8 cellular contexts compared by ENCODE assay signal in genomic region chr20:62123450-62124118, GRCh38. TPM values are rescaled to one million over a fixed set of nuclear protein-coding genes. Genes with fewer than 3 reads are reported as not detected.
DNase-seq lines count a peak whose midpoint lies in the region; ATAC-seq and TF ChIP-seq lines count a peak whose summit lies in the region.

No MANE protein-coding gene starts in this region.

- peak overlapping the region in 9 of 10 donors; percentile 79 to 96 (median 88) for H3K27ac ChIP-seq in heart right ventricle
- no peak overlapping the region for H3K27ac ChIP-seq in thymus (ENCODE audit: low read depth)

- POLR2A ChIA-PET in activated naive CD8-positive, alpha-beta T cell treated with anti-CD3 and anti-CD28 coated beads, Interleukin-2, amount 10 ng/mL, durations not matched to agents 7 days and 5 days (lab: Charles Lee), result interaction anchor here (1.1 to 8.7 kb wide), 3 partner anchors 12 to 56 kb away, joined by 3 to 111 read pairs (median 24); partner anchors contain the start of genes PSMA7, SS18L1 and TAF4

- ATAC-seq in heart right ventricle (no peak), Right ventricle myocardium inferior (no peak), HG03469 (IDR thresholded peaks at IDR 0.05; ENCODE audit: unreplicated experiment) (no peak)
- ATAC-seq in activated naive CD8-positive, alpha-beta T cell treated with anti-CD3 and anti-CD28 coated beads, Interleukin-2, amount 10 ng/mL, durations not matched to agents 7 days and 5 days (ENCODE audit: low read depth), result no peak

- intact Hi-C loops in heart right ventricle (cut with DNase I) (loop anchor here in 5 of 10 donors (2.0 to 5.0 kb wide), 4 partner anchors 13 to 57 kb away; partner anchors contain the start of genes TAF4 (in 2 of the 5), PSMA7 (in 1 of the 5) and SS18L1 (in 1 of the 5)), Right ventricle myocardium inferior (cut with DNase I) (loop anchor here (1.0 to 2.0 kb wide), 2 partner anchors 11 to 19 kb away; partner anchors contain the start of genes PSMA7 and SS18L1)

- H3K4me1 Mint-ChIP-seq in activated naive CD8-positive, alpha-beta T cell treated with anti-CD3 and anti-CD28 coated beads, Interleukin-2, amount 10 ng/mL, durations not matched to agents 7 days and 5 days, result peaks cover 31% of the 10 kb centered on the region

- H3K27me3 ChIP-seq in heart right ventricle, result peaks cover 0 to 9% (median 3%) of the 10 kb centered on the region in 7 donors
- H3K27me3 ChIP-seq in thymus (ENCODE audit: control insufficient read depth, insufficient read depth), result no peaks in the 10 kb centered on the region

- H3K36me3 Mint-ChIP-seq in activated naive CD8-positive, alpha-beta T cell treated with anti-CD3 and anti-CD28 coated beads, Interleukin-2, amount 10 ng/mL, durations not matched to agents 7 days and 5 days, result peaks cover 15% of the 10 kb centered on the region

- H3K27ac Mint-ChIP-seq in activated naive CD8-positive, alpha-beta T cell treated with anti-CD3 and anti-CD28 coated beads, Interleukin-2, amount 10 ng/mL, durations not matched to agents 7 days and 5 days, result peak overlapping the region; percentile 21

- H3K4me1 ChIP-seq in heart right ventricle, result peaks cover 5 to 54% (median 36%) of the 10 kb centered on the region in 9 donors
- H3K4me1 ChIP-seq in thymus (ENCODE audit: control insufficient read depth, insufficient read depth, low read length), result peaks cover 28% of the 10 kb centered on the region

- H3K9me3 Mint-ChIP-seq in activated naive CD8-positive, alpha-beta T cell treated with anti-CD3 and anti-CD28 coated beads, Interleukin-2, amount 10 ng/mL, durations not matched to agents 7 days and 5 days, result no peaks in the 10 kb centered on the region

- no peaks in the 10 kb centered on the region for H3K27me3 Mint-ChIP-seq in activated naive CD8-positive, alpha-beta T cell treated with anti-CD3 and anti-CD28 coated beads, Interleukin-2, amount 10 ng/mL, durations not matched to agents 7 days and 5 days

- H3K36me3 ChIP-seq in heart right ventricle (peaks cover 0 to 46% (median 30%) of the 10 kb centered on the region in 9 donors), thymus (ENCODE audit: control insufficient read depth, insufficient read depth) (peaks cover 31% of the 10 kb centered on the region)

- 25% methylated on average over 19 of the region's 19 CpGs for WGBS in heart right ventricle, 2 donors
- 58% methylated on average over 19 of the region's 19 CpGs for WGBS in thymus

- H3K4me3 ChIP-seq in heart right ventricle (peak overlapping the region; percentile 65 to 90 (median 81)), thymus (ENCODE audit: low read length) (peak overlapping the region; percentile 92)

- H3K9me3 ChIP-seq in heart right ventricle (no peaks in the 10 kb centered on the region), thymus (ENCODE audit: control insufficient read depth) (no peaks in the 10 kb centered on the region)

- no peak for DNase-seq in heart right ventricle
- DNase-seq in Right ventricle myocardium inferior (ENCODE audit: missing footprints), result no peak
- DNase-seq in activated naive CD8-positive, alpha-beta T cell treated with anti-CD3 and anti-CD28 coated beads, Interleukin-2, amount 10 ng/mL, durations not matched to agents 7 days and 5 days, result no peak
- peak; percentile 45 for DNase-seq in kidney tubule cell (ENCODE audit: low spot score)
- no peak for DNase-seq in T1000 (lab: John Stamatoyannopoulos, UW)
- DNase-seq in COLO668 (lab: John Stamatoyannopoulos, UW; ENCODE audit: unreplicated experiment), result no peak

- H3K4me3 Mint-ChIP-seq in activated naive CD8-positive, alpha-beta T cell treated with anti-CD3 and anti-CD28 coated beads, Interleukin-2, amount 10 ng/mL, durations not matched to agents 7 days and 5 days, result peak overlapping the region; percentile 82

- no peak for TF ChIP-seq CTCF in heart right ventricle (IDR thresholded peaks at IDR 0.05)

RNA-seq across cellular contexts. Expression of gene LSM14B, which starts 1.3 kb away (rescaled TPM):
- total RNA-seq in heart right ventricle (10 to 100 TPM; 50.8 to 63.7 (median 60.5) TPM), Right ventricle myocardium inferior (55.2 TPM)
- polyA plus RNA-seq in heart right ventricle (10 to 100 TPM; 15.7 to 41.7 TPM), thymus (23.1 TPM)
- total RNA-seq in activated naive CD8-positive, alpha-beta T cell treated with anti-CD3 and anti-CD28 coated beads, Interleukin-2, amount 10 ng/mL, durations not matched to agents 7 days and 5 days, result 10 to 100 TPM; 45.1 to 45.5 TPM

RNA-seq across cellular contexts. Expression of gene PSMA7, which starts 19.6 kb away (rescaled TPM):
- 100 to 1,000 TPM; 172 to 296 (median 200) TPM for total RNA-seq in heart right ventricle
- polyA plus RNA-seq in heart right ventricle, result 100 to 1,000 TPM; 143 to 567 TPM
- 230 TPM for total RNA-seq in Right ventricle myocardium inferior
- total RNA-seq in activated naive CD8-positive, alpha-beta T cell treated with anti-CD3 and anti-CD28 coated beads, Interleukin-2, amount 10 ng/mL, durations not matched to agents 7 days and 5 days, result 100 to 1,000 TPM; 219 to 236 TPM
- polyA plus RNA-seq in thymus, result 264 TPM

RNA-seq across cellular contexts. Expression of gene SS18L1, which starts 20.0 kb away (rescaled TPM):
- 10 to 100 TPM in 2 of 10 donors, 1 to 10 TPM in 8; 6.6 to 11.7 (median 7.4) TPM for total RNA-seq in heart right ventricle
- 10 to 100 TPM in 1 of 2 donors, 1 to 10 TPM in 1; 5.2 to 22.3 TPM for polyA plus RNA-seq in heart right ventricle
- total RNA-seq in Right ventricle myocardium inferior, result 7.8 TPM
- 10 to 100 TPM; 21.0 to 23.3 TPM for total RNA-seq in activated naive CD8-positive, alpha-beta T cell treated with anti-CD3 and anti-CD28 coated beads, Interleukin-2, amount 10 ng/mL, durations not matched to agents 7 days and 5 days
- 22.3 TPM for polyA plus RNA-seq in thymus

RNA-seq across cellular contexts. Expression of gene TAF4, which starts 57.9 kb away (rescaled TPM):
- total RNA-seq in heart right ventricle, result 10 to 100 TPM in 8 of 10 donors, 1 to 10 TPM in 2; 8.6 to 14.8 (median 11.8) TPM
- 1 to 10 TPM; 3.7 to 7.9 TPM for polyA plus RNA-seq in heart right ventricle
- 10.7 TPM for total RNA-seq in Right ventricle myocardium inferior
- total RNA-seq in activated naive CD8-positive, alpha-beta T cell treated with anti-CD3 and anti-CD28 coated beads, Interleukin-2, amount 10 ng/mL, durations not matched to agents 7 days and 5 days, result 10 to 100 TPM; 22.6 to 23.8 TPM
- polyA plus RNA-seq in thymus, result 12.0 TPM

RNA-seq across cellular contexts. Expression of gene MTG2, which starts 59.2 kb away (rescaled TPM):
- total RNA-seq in heart right ventricle, result 10 to 100 TPM; 21.5 to 30.4 (median 28.2) TPM
- polyA plus RNA-seq in heart right ventricle, result 10 to 100 TPM; 25.4 to 55.5 TPM
- total RNA-seq in Right ventricle myocardium inferior, result 21.6 TPM
- 10 to 100 TPM; 34.9 to 39.5 TPM for total RNA-seq in activated naive CD8-positive, alpha-beta T cell treated with anti-CD3 and anti-CD28 coated beads, Interleukin-2, amount 10 ng/mL, durations not matched to agents 7 days and 5 days
- polyA plus RNA-seq in thymus, result 47.2 TPM
